Comparison of ENCODE assay signal across 9 cellular contexts in genomic region chr1:66283583-66284041, GRCh38.
A peak's percentile ranks its signal among the peaks of the same experiment; 100 is the strongest.
DNase-seq lines count a peak whose midpoint lies in the region; ATAC-seq and TF ChIP-seq lines count a peak whose summit lies in the region.
"Had no signal": no experiment of that assay in that cellular context is flagged by ENCODE, and none has a peak within 500 bp of the region (broad histone marks: within the 10 kb centered on the region; RNA-seq: fewer than 3 reads in every experiment).

No MANE protein-coding gene starts in this region.

- H3K4me3 ChIP-seq in right lobe of liver = no peak overlapping the region
- no peak overlapping the region for H3K4me3 ChIP-seq in PC-9
- H3K4me3 ChIP-seq: right atrium auricular region had no signal

- H2AFZ ChIP-seq in PC-9 = no peak overlapping the region

- H3K79me2 ChIP-seq in PC-9 (ENCODE audit: low read depth) = no peaks in the 10 kb centered on the region

- H3K4me1 ChIP-seq in right lobe of liver (no peaks in the 10 kb centered on the region), PC-9 (replicated peaks; ENCODE audit: insufficient read depth) (no peaks in the 10 kb centered on the region)

- TF ChIP-seq POLR2A in right lobe of liver (IDR thresholded peaks at IDR 0.05) = no peak

- DNase-seq in Daoy (ENCODE audit: low read depth) (peak; percentile 49), right lobe of liver (no peak), PC-9 (no peak), ureter (ENCODE audit: low spot score) (no peak), hepatic stellate cell (ENCODE audit: low spot score) (no peak)
- peak; percentile 37 for DNase-seq in activated naive CD4-positive, alpha-beta T cell treated with anti-CD3 and anti-CD28 coated beads, Interleukin-2, amount 50 U/mL, for 16 hours

- no peaks in the 10 kb centered on the region for H4K20me1 ChIP-seq in PC-9 (ENCODE audit: insufficient read depth)

- ATAC-seq in GM19452 (IDR thresholded peaks at IDR 0.05; ENCODE audit: unreplicated experiment) (peak; percentile 58), HG03135 (IDR thresholded peaks at IDR 0.05; ENCODE audit: unreplicated experiment) (peak; percentile 51), right lobe of liver (no peak)

- no peaks in the 10 kb centered on the region for H3K36me3 ChIP-seq in right lobe of liver
- no peaks in the 10 kb centered on the region for H3K36me3 ChIP-seq in PC-9 (ENCODE audit: low read depth)
- H3K36me3 ChIP-seq: right atrium auricular region had no signal

- 83% methylated on average over 3 of the region's 3 CpGs for WGBS in right lobe of liver (ENCODE audit: insufficient coverage, low coverage, low lambda C conversion rate, missing lambda C conversion rate)

- intact Hi-C loops in right lobe of liver (cut with DNase I) (no loop called here), PC-9 (cut with micrococcal nuclease; ENCODE audit: unreplicated experiment) (no loop called here)

- H3K4me2 ChIP-seq in PC-9 = no peak overlapping the region

- no TSS peak for BruUV-seq in PC-9 (replicated peaks; lab: Mats Ljungman, UMichigan)

- H3K27me3 ChIP-seq in right lobe of liver = no peaks in the 10 kb centered on the region
- H3K27me3 ChIP-seq in PC-9 (ENCODE audit: insufficient read depth, low read depth) = no peaks in the 10 kb centered on the region
- H3K27me3 ChIP-seq: right atrium auricular region had no signal

- H3K27ac ChIP-seq in right lobe of liver (no peak overlapping the region), PC-9 (no peak overlapping the region)

- H3F3A ChIP-seq in PC-9 (ENCODE audit: insufficient read depth, low read depth) = no peaks in the 10 kb centered on the region

- H3K9me2 ChIP-seq in PC-9 (ENCODE audit: insufficient read depth) = no peaks in the 10 kb centered on the region

- no peaks in the 10 kb centered on the region for H3K9me3 ChIP-seq in right lobe of liver
- H3K9me3 ChIP-seq in PC-9 (ENCODE audit: insufficient read depth, low read depth) = no peaks in the 10 kb centered on the region
- H3K9me3 ChIP-seq: right atrium auricular region had no signal

- CTCF ChIA-PET in PC-9 (lab: Charles Lee) = no interaction called here

- POLR2A ChIA-PET in PC-9 (lab: Charles Lee; ENCODE audit: unreplicated experiment) = no interaction called here

- TF ChIP-seq CTCF in right lobe of liver (IDR thresholded peaks at IDR 0.05) = no peak
- no peak for TF ChIP-seq CTCF in PC-9 (conservative IDR thresholded peaks at IDR 0.05)

Comparison
In these comparisons a context has a peak if more than half of its experiments do, and no peak if none do; other contexts are left out.
1. DNase-seq: peak in Daoy (single experiment) and activated naive CD4-positive, alpha-beta T cell treated with anti-CD3 and anti-CD28 coated beads, Interleukin-2, amount 50 U/mL, for 16 hours (single experiment); none in right lobe of liver (0 of 3), PC-9 (0 of 2), ureter (single experiment) and hepatic stellate cell (single experiment).
2. ATAC-seq: peak in GM19452 (single experiment) and HG03135 (single experiment); none in right lobe of liver (0 of 4).